8 cellular contexts compared by ENCODE assay signal in the genomic region with DNA sequence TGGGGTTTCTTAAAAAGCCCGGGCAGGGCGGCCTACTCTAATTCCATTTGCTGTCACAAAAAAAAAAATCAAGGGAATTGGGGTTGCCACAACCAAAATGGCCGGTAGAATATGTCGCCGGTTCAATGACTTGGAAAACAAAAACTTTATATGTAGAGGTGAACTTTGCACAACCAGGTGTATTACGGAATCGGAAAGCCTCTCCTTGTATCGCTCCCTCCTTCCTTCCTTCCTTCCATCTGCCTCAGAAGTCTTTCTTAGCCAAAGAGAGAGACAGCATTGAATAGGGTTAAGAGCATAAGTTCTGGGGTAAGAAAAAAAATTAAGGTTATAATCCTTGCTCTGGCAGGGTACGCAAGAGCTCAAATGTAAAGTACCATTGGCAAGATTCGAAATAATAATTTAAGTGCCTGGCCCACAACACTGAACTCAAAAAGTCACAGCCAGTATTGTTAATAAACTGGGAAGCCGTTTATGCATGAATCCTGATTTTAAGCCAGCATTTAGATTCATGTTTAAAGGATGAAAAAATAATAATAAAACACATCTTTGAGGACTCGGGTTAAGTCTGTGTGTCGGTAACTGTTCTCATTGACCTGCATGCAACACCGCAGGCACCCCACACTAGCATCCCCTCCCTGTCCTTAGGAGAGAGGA. TPM values are rescaled to one million over a fixed set of nuclear protein-coding genes. Genes with fewer than 3 reads are reported as not detected.
DNase-seq lines count a peak whose midpoint lies in the region; ATAC-seq and TF ChIP-seq lines count a peak whose summit lies in the region.

No MANE protein-coding gene starts in this region.

- H3K4me1 ChIP-seq in ectodermal cell (ENCODE audit: control insufficient read depth, insufficient read depth, low read length), result peaks cover 19% of the 10 kb centered on the region

- peak overlapping the region; percentile 95 for H3K27ac ChIP-seq in ectodermal cell (ENCODE audit: insufficient read depth, low read depth, low read length, poor library complexity, severe bottlenecking)

- H3K27me3 ChIP-seq in ectodermal cell (ENCODE audit: control insufficient read depth, insufficient read depth, low read length, poor library complexity, severe bottlenecking), result no peaks in the 10 kb centered on the region

- no peaks in the 10 kb centered on the region for H3K9me3 ChIP-seq in ectodermal cell (ENCODE audit: control insufficient read depth, low read length)

- H3K36me3 ChIP-seq in ectodermal cell (ENCODE audit: control insufficient read depth, insufficient read depth, low read length), result no peaks in the 10 kb centered on the region

- no peak for TF ChIP-seq CTCF in GM12864 (IDR thresholded peaks at IDR 0.05; ENCODE audit: low read depth, low read length, missing control alignments)
- no peak for TF ChIP-seq CTCF in LNCaP clone FGC (IDR thresholded peaks at IDR 0.05; ENCODE audit: control insufficient read depth, extremely low read depth, insufficient read depth)
- TF ChIP-seq CTCF in omental fat pad (IDR thresholded peaks at IDR 0.05), result no peak

- WGBS in ectodermal cell, 2 experiments, result 22 to 23% methylated on average over 14 of the region's 14 CpGs

- DNase-seq in GM12864 (ENCODE audit: low read depth) (peak; percentile 25), LNCaP clone FGC (ENCODE audit: low read depth) (no peak), omental fat pad (ENCODE audit: low spot score) (no peak), COR-L47 (lab: John Stamatoyannopoulos, UW) (no peak), A172 (ENCODE audit: low spot score) (no peak), NCI-H82 treated with DMSO at 0.1 percent for 48 hours (lab: John Stamatoyannopoulos, UW; ENCODE audit: unreplicated experiment) (no peak)

- H3K4me3 ChIP-seq in GM12864 (ENCODE audit: low read depth, low read length) (peak overlapping the region; percentile 70), LNCaP clone FGC (ENCODE audit: low read depth, low read length) (peak overlapping the region; percentile 95), ectodermal cell (ENCODE audit: insufficient read depth, low read depth, low read length) (peak overlapping the region; percentile 71)

- peak; percentile 28 for ATAC-seq in GM21447 (IDR thresholded peaks at IDR 0.05; ENCODE audit: unreplicated experiment)
- ATAC-seq in omental fat pad (ENCODE audit: low FRiP score), result peak; percentile 33

RNA-seq across cellular contexts. Expression of a gene that starts 0.5 kb away (rescaled TPM):
- polyA plus RNA-seq in ectodermal cell (2013, experiment 1 of 4), result 122 TPM
- 141 TPM for polyA plus RNA-seq in ectodermal cell (2013, experiment 2 of 4)
- 82.1 TPM for polyA plus RNA-seq in ectodermal cell (2013, experiment 3 of 4)
- 95.9 TPM for polyA plus RNA-seq in ectodermal cell (2013, experiment 4 of 4)
- 100 to 1,000 TPM; 107 to 160 (median 122) TPM for total RNA-seq in omental fat pad
- 88.7 and 90.7 TPM in 2 replicates for total RNA-seq in A172 (2014; rRNA removed; shearing (Covaris generic))

RNA-seq across cellular contexts. Expression of a gene that starts 59.2 kb away (rescaled TPM):
- 54.0 TPM for polyA plus RNA-seq in ectodermal cell (2013, experiment 1 of 4)
- polyA plus RNA-seq in ectodermal cell (2013, experiment 2 of 4), result 65.5 TPM
- polyA plus RNA-seq in ectodermal cell (2013, experiment 3 of 4), result 41.9 TPM
- 43.7 TPM for polyA plus RNA-seq in ectodermal cell (2013, experiment 4 of 4)
- total RNA-seq in omental fat pad, result 10 to 100 TPM in 3 of 4 donors, 1 to 10 TPM in 1; 8.9 to 23.5 (median 19.8) TPM
- total RNA-seq in A172 (2014; rRNA removed; shearing (Covaris generic)), result 59.3 and 79.9 TPM in 2 replicates
